2 cellular contexts compared by ENCODE assay signal in the genomic region with DNA sequence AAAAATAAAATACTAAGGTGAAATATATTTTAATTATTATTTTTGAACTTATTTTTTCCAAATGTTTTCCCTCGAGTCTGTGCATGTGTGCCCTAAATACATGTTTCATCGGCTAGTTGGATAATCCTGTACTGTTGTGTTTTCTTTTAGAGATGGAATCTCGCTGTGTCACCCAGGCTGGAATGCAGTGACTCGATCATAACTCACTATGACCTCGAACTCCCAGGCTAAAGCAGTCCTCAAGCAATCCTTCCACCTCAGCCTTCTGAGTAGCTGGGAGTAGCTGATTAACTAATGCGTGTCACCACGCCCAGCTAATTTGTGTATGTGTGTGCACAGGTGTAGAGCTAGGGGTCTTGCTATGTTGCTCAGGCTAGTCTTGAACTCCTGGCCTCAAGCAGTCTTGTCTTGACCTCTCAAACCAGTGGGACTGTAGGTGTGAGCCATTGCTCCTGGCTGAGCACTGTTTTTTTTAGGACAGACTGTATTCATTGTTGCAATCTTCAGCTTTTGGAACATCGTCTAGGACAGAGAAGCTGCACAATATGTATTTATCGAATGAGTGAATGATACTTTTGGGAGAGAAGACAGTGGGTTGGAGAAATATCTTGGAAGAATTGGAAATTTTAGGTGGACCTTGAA.
TF ChIP-seq lines count a peak whose summit lies in the region.

No MANE protein-coding gene starts in this region.

TF ChIP-seq in HCT116, 20 proteins besides CTCF, POLR2A, EP300 and RAD21:
- TF ChIP-seq EGR1 (IDR thresholded peaks at IDR 0.05; ENCODE audit: low read depth) = no peak
- TF ChIP-seq YY1 (IDR thresholded peaks at IDR 0.05; ENCODE audit: extremely low read depth, insufficient replicate concordance, low read depth, low read length) = no peak
- peak; percentile 62; the same call in 1 of the 2 replicates for TF ChIP-seq CBX3 (IDR thresholded peaks at IDR 0.05; ENCODE audit: low read depth)
- TF ChIP-seq ZBTB33 (IDR thresholded peaks at IDR 0.05; ENCODE audit: extremely low read depth, insufficient replicate concordance, low read length) = no peak
- no peak for TF ChIP-seq EZH2 (IDR thresholded peaks at IDR 0.05)
- TF ChIP-seq TCF7L2 (IDR thresholded peaks at IDR 0.05; ENCODE audit: borderline replicate concordance, extremely low read depth, insufficient read depth, insufficient read length) = no peak
- TF ChIP-seq EZH2phosphoT487 (IDR thresholded peaks at IDR 0.05; ENCODE audit: borderline replicate concordance) = no peak
- TF ChIP-seq CEBPB (IDR thresholded peaks at IDR 0.05; ENCODE audit: low read depth) = no peak
- TF ChIP-seq SRF (IDR thresholded peaks at IDR 0.05; ENCODE audit: low read depth) = peak; percentile 37; the same call in 1 of the 2 replicates
- no peak for TF ChIP-seq ZNF274 (IDR thresholded peaks at IDR 0.05; ENCODE audit: low read depth, low read length)
- TF ChIP-seq JUND (IDR thresholded peaks at IDR 0.05) = peak; percentile 65
- TF ChIP-seq FOSL1 (IDR thresholded peaks at IDR 0.05; ENCODE audit: low read depth) = peak; percentile 91
- TF ChIP-seq SIN3A (IDR thresholded peaks at IDR 0.05; ENCODE audit: low read depth) = no peak
- TF ChIP-seq, protein P1, sequence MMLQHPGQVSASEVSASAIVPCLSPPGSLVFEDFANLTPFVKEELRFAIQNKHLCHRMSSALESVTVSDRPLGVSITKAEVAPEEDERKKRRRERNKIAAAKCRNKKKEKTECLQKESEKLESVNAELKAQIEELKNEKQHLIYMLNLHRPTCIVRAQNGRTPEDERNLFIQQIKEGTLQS (IDR thresholded peaks at IDR 0.05) = no peak
- no peak for TF ChIP-seq ZFX (IDR thresholded peaks at IDR 0.05)
- TF ChIP-seq POLR2AphosphoS5 (IDR thresholded peaks at IDR 0.05; ENCODE audit: low read depth, low read length) = no peak
- TF ChIP-seq ELF1 (IDR thresholded peaks at IDR 0.05; ENCODE audit: borderline replicate concordance, low read depth) = no peak
- TF ChIP-seq REST (IDR thresholded peaks at IDR 0.05; ENCODE audit: low read depth) = no peak
- TF ChIP-seq SP1 (IDR thresholded peaks at IDR 0.05; ENCODE audit: low read depth) = peak; percentile 59
- TF ChIP-seq MAX (IDR thresholded peaks at IDR 0.05) = peak; percentile 38

TF ChIP-seq in SK-N-SH, 30 proteins besides CTCF, POLR2A, EP300 and RAD21:
- peak; percentile 29; the same call in 1 of the 2 replicates for TF ChIP-seq TCF12 (IDR thresholded peaks at IDR 0.05)
- TF ChIP-seq FOSL2 (IDR thresholded peaks at IDR 0.05; ENCODE audit: borderline replicate concordance, low read depth) = peak; percentile 86
- TF ChIP-seq POLR2AphosphoS5 (IDR thresholded peaks at IDR 0.05; ENCODE audit: low read depth, low read length) = peak; percentile 30; the same call in 1 of the 2 replicates
- TF ChIP-seq USF2 (IDR thresholded peaks at IDR 0.05; ENCODE audit: borderline replicate concordance, low read depth, low read length) = no peak
- peak; percentile 60 for TF ChIP-seq JUND (IDR thresholded peaks at IDR 0.05)
- TF ChIP-seq RXRA (IDR thresholded peaks at IDR 0.05; ENCODE audit: borderline replicate concordance, low read depth) = peak; percentile 69; the same call in 1 of the 2 replicates
- TF ChIP-seq, protein P2, sequence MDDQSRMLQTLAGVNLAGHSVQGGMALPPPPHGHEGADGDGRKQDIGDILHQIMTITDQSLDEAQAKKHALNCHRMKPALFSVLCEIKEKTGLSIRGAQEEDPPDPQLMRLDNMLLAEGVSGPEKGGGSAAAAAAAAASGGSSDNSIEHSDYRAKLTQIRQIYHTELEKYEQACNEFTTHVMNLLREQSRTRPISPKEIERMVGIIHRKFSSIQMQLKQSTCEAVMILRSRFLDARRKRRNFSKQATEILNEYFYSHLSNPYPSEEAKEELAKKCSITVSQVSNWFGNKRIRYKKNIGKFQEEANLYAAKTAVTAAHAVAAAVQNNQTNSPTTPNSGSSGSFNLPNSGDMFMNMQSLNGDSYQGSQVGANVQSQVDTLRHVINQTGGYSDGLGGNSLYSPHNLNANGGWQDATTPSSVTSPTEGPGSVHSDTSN (IDR thresholded peaks at IDR 0.05) = peak; percentile 38; the same call in 1 of the 2 replicates
- TF ChIP-seq TEAD4 (IDR thresholded peaks at IDR 0.05; ENCODE audit: borderline replicate concordance, insufficient read depth) = peak; percentile 65; the same call in 1 of the 2 replicates
- no peak for TF ChIP-seq USF1 (IDR thresholded peaks at IDR 0.05; ENCODE audit: borderline replicate concordance, low read depth)
- TF ChIP-seq REST (IDR thresholded peaks at IDR 0.05; ENCODE audit: low read depth, low read length) = no peak
- TF ChIP-seq MAX (IDR thresholded peaks at IDR 0.05; ENCODE audit: low read depth) = peak; percentile 71
